In the genomic region with DNA sequence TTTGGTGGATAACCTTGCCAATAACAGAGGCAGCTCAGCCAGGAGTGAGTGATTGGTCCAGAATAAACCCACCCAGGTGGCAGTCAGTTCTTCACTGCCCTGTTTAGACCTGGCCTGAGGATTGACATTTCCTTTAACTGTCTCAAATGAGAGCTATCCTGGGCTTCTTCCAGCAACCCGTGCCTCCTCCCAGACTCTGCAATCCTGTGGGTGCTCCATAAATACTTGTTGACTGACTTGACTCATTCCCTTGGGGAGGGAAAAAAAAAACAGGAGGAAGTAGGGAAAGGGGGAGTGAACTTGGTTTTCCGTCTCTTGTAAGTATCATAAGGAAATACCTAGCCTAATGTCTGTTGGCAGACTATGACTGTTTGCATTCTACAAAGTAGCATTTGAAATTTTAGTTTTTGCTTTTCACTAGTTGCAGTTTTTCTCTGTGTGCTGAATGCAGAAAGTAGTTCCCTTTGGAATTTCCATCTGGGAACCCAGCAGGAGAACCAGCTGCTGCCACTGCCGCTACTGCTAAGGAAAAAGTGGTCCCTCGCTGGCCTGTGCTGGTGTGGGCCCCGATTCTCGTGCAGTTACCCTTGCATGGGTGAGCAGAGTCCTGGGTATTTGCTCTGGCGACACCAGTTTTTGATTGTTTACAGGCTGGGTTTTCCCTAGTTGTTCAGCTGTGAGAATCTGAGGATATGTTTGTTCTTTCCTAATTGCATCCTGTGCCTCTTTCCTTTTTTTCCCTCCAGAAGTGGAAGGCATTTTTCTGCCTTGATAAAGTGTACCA, we compare ENCODE assay signal across 9 cellular contexts.
A peak's percentile ranks its signal among the peaks of the same experiment; 100 is the strongest.
DNase-seq lines count a peak whose midpoint lies in the region; ATAC-seq and TF ChIP-seq lines count a peak whose summit lies in the region.
"Had no signal": no experiment of that assay in that cellular context is flagged by ENCODE, and none has a peak within 500 bp of the region (broad histone marks: within the 10 kb centered on the region; RNA-seq: fewer than 3 reads in every experiment).

No MANE protein-coding gene starts in this region.

- no peak for ATAC-seq in GM21526 (IDR thresholded peaks at IDR 0.05; ENCODE audit: low FRiP score, unreplicated experiment)
- ATAC-seq: activated T-cell treated with anti-CD3 and anti-CD28 coated beads, Interleukin-2, amount 50 U/mL, for 72 hours had no signal

- peak overlapping the region; percentile 79 for H3K27ac ChIP-seq in left ventricle myocardium inferior (replicated peaks)
- peak overlapping the region in 14 of 21 experiments; percentile 0 to 70 (median 38) for H3K27ac ChIP-seq in skin epidermis

- no peaks in the 10 kb centered on the region for H3K36me3 ChIP-seq in left ventricle myocardium inferior

- peaks cover 52% of the 10 kb centered on the region for H3K4me1 Mint-ChIP-seq in HFFc6 (ENCODE audit: low read depth)

- peak overlapping the region; percentile 80 for H3K27ac Mint-ChIP-seq in HFFc6
- H3K27ac Mint-ChIP-seq: activated T-cell treated with anti-CD3 and anti-CD28 coated beads, Interleukin-2, amount 50 U/mL, for 72 hours had no signal

- H3K36me3 Mint-ChIP-seq in HFFc6 (ENCODE audit: low read depth) = peaks cover 8% of the 10 kb centered on the region; the same call in 1 of the 2 replicates

- in situ Hi-C loops in astrocyte of the cerebellum (cut with HindIII; ENCODE audit: low sequenced_read_pairs) = no loop called here

- H3K27me3 Mint-ChIP-seq in HFFc6 (ENCODE audit: insufficient read depth) = peaks cover 3% of the 10 kb centered on the region; the same call in 1 of the 2 replicates

- H3K27me3 ChIP-seq in left ventricle myocardium inferior (ENCODE audit: low read depth) = no peaks in the 10 kb centered on the region

- H3K4me3 ChIP-seq in astrocyte of the cerebellum (ENCODE audit: low read depth, low read length) (no peak overlapping the region), left ventricle myocardium inferior (peak overlapping the region; percentile 18), skin epidermis (no peak overlapping the region)

- H3K4me3 Mint-ChIP-seq in HFFc6 = peak overlapping the region; percentile 75
- H3K4me3 Mint-ChIP-seq: activated T-cell treated with anti-CD3 and anti-CD28 coated beads, Interleukin-2, amount 50 U/mL, for 72 hours had no signal

- intact Hi-C loops in left ventricle myocardium inferior (cut with micrococcal nuclease) = no loop called here

- DNase-seq in HFFc6 = peak; percentile 86
- peak; percentile 68 for DNase-seq in astrocyte of the cerebellum (ENCODE audit: low read depth)
- DNase-seq in left ventricle myocardium inferior = peak; percentile 42
- DNase-seq in activated naive CD4-positive, alpha-beta T cell treated with anti-CD3 and anti-CD28 coated beads, Interleukin-2, amount 50 U/mL, for 16 hours = no peak
- no peak for DNase-seq in DMS153 (lab: John Stamatoyannopoulos, UW)
- DNase-seq in NCI-H774 (lab: John Stamatoyannopoulos, UW) = no peak
- DNase-seq: activated T-cell treated with anti-CD3 and anti-CD28 coated beads, Interleukin-2, amount 50 U/mL, for 72 hours had no signal

- no peak for TF ChIP-seq CTCF in HFFc6 (IDR thresholded peaks at IDR 0.05)
- TF ChIP-seq CTCF in astrocyte of the cerebellum (IDR thresholded peaks at IDR 0.05; ENCODE audit: low read depth, low read length, missing control alignments) = no peak
- no peak for TF ChIP-seq CTCF in left ventricle myocardium inferior (IDR thresholded peaks at IDR 0.05; ENCODE audit: borderline replicate concordance)

- H3K9me3 Mint-ChIP-seq in HFFc6 = no peaks in the 10 kb centered on the region
- H3K9me3 Mint-ChIP-seq: activated T-cell treated with anti-CD3 and anti-CD28 coated beads, Interleukin-2, amount 50 U/mL, for 72 hours had no signal

- H3K4me1 ChIP-seq in left ventricle myocardium inferior = peaks cover 75% of the 10 kb centered on the region

- no peaks in the 10 kb centered on the region for H3K9me3 ChIP-seq in left ventricle myocardium inferior (replicated peaks)

Comparison
In these comparisons a context has a peak if more than half of its experiments do, and no peak if none do; other contexts are left out.
1. DNase-seq: peak in HFFc6 (single experiment), astrocyte of the cerebellum (single experiment) and left ventricle myocardium inferior (single experiment); none in activated naive CD4-positive, alpha-beta T cell treated with anti-CD3 and anti-CD28 coated beads, Interleukin-2, amount 50 U/mL, for 16 hours (single experiment), DMS153 (single experiment) and NCI-H774 (single experiment).